1 cellular context compared by ENCODE assay signal in genomic region chr5:159965838-159966128, GRCh38. TPM values are rescaled to one million over a fixed set of nuclear protein-coding genes. Genes with fewer than 3 reads are reported as not detected.
"Had no signal": no experiment of that assay in that cellular context is flagged by ENCODE, and none has a peak within 500 bp of the region (broad histone marks: within the 10 kb centered on the region; RNA-seq: fewer than 3 reads in every experiment).

No MANE protein-coding gene starts in this region.

RNA-seq across cellular contexts. Expression of gene ADRA1B, which starts 49.5 kb away (rescaled TPM):
- total RNA-seq: natural killer cell treated with Interleukin-12 subunit alpha and Interleukin-12 subunit beta and Interleukin-15 and Interleukin-18, amount 100 ng/mL, for 72 hours had no signal
